Comparison of ENCODE assay signal across 8 cellular contexts in the genomic region with DNA sequence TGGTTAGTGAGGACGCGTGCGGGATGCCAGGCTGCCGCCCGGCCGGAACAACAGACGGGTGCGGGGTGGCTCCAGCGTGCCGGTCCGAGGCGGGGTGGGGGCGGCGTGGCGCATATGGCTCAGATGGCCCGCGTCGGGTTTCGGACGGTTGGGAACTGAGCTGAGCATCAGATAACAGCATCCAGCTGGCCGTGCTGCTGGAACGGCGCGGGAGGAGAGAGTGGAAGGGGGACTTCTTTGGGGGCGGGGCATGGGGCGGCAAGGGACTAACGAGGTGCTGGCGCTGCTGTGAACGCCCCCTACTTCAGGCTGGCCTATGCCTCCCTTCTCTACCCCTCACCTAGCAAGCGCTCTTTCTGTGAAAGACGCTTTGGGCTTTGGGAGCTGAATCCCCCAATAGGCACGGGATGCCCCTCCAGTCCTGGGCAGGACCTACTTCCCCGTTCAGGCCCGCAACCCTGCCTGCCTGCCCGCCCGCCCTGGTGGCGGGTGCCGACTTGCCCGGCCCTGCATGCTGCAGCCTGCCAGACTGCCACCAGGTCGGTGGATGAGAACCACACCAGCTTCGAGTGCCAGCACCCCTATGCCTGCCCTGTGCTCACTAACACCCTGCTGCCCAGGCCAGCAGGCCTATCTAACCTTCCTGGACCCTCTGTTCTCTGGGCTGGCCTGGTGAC. TPM values are rescaled to one million over a fixed set of nuclear protein-coding genes. Genes with fewer than 3 reads are reported as not detected.
DNase-seq lines count a peak whose midpoint lies in the region; ATAC-seq, FAIRE-seq and TF ChIP-seq lines count a peak whose summit lies in the region.

No MANE protein-coding gene starts in this region.

- peak; percentile 47 to 79 for DNase-seq in NCI-H526 (lab: John Stamatoyannopoulos, UW)
- no peak for DNase-seq in NCI-H526 treated with DMSO at 0.1 percent for 48 hours (lab: John Stamatoyannopoulos, UW)
- peak; percentile 66 to 80 (median 68) for DNase-seq in K562 (ENCODE audit: extremely low read depth in 1 of 4, low spot score in 3 of 4)
- DNase-seq in iPS-NIHi11 (ENCODE audit: low spot score): peak; percentile 52
- peak; percentile 40 for DNase-seq in stimulated activated CD4-positive, alpha-beta T cell treated with anti-CD3 and anti-CD28 coated beads, Interleukin-4, amount 100 ng/mL, for 24 hours

- H3K9me1 ChIP-seq in K562 (ENCODE audit: control insufficient read depth, insufficient read depth, low read length): peaks cover 4% of the 10 kb centered on the region

- peaks cover 9% of the 10 kb centered on the region; the same call in 2 of the 3 replicates for H3K36me3 ChIP-seq in K562 (ENCODE audit: control insufficient read depth, insufficient read depth, low read length)

- TF ChIP-seq RAD21 in K562 (CRISPR knock-in tag; conservative IDR thresholded peaks at IDR 0.05 in 1 of 2, IDR thresholded peaks at IDR 0.05 in 1 of 2): no peak

- intact Hi-C loops in K562 (cut with micrococcal nuclease): loop anchor here (2.0 kb wide), 1 partner anchor 103 kb away; no protein-coding TSS in a partner anchor

- H3K9ac ChIP-seq in K562 (ENCODE audit: insufficient read depth in 1 of 2, low read depth in 2 of 2, low read length in 2 of 2): peak overlapping the region; percentile 71 to 95

- H3K4me1 ChIP-seq in K562 (replicated peaks in 1 of 2; ENCODE audit: control insufficient read depth in 2 of 2, insufficient read depth in 2 of 2, low read length in 2 of 2): peaks cover 43 to 64% of the 10 kb centered on the region in 2 experiments

- peak overlapping the region; percentile 96 for H3K4me2 ChIP-seq in K562 (ENCODE audit: insufficient read depth, low read length)

- in situ Hi-C loops in K562 (cut with MboI): no loop called here

- no peaks in the 10 kb centered on the region for H4K20me1 ChIP-seq in K562 (replicated peaks; ENCODE audit: control insufficient read depth, insufficient read depth, low read length)

- peaks cover 23% of the 10 kb centered on the region for H3K79me2 ChIP-seq in K562 (ENCODE audit: control insufficient read depth, insufficient read depth, low read length)

- POLR2A ChIA-PET in K562 (lab: Yijun Ruan, JAX): interaction anchor here (0.6 to 2.4 kb wide), 9 partner anchors 10 to 266 kb away, joined by 3 to 16 read pairs (median 4); partner anchors contain the start of genes IP6K1, MST1R and UBA7

- H3K9me3 ChIP-seq in K562 (replicated peaks; ENCODE audit: control insufficient read depth, insufficient read depth, low read depth, low read length): no peaks in the 10 kb centered on the region

- no peak for TF ChIP-seq CTCF in K562 (IDR thresholded peaks at IDR 0.05 in 2 of 3, conservative IDR thresholded peaks at IDR 0.05 in 1 of 3; ENCODE audit: insufficient read depth in 2 of 3, low read depth in 1 of 3, low read length in 3 of 3)

- peak overlapping the region; percentile 82 for H3K4me3 ChIP-seq in K562

- TF ChIP-seq EP300 in K562 (IDR thresholded peaks at IDR 0.05; ENCODE audit: low read length): no peak

- no peak for FAIRE-seq in K562 (lab: Jason Lieb, UNC)

- peak overlapping the region; percentile 81 for H3K27ac ChIP-seq in K562 (ENCODE audit: extremely low read depth, low read depth, low read length)

- no peaks in the 10 kb centered on the region for H3K27me3 ChIP-seq in K562 (ENCODE audit: control insufficient read depth in 2 of 2, insufficient read depth in 2 of 2, low read length in 2 of 2)

- WGBS in K562 (ENCODE audit: insufficient coverage, low coverage, missing lambda C conversion rate): 16% methylated on average over 18 of the region's 41 CpGs

- no peak for TF ChIP-seq POLR2A in K562 (conservative IDR thresholded peaks at IDR 0.05)

- CTCF ChIA-PET in K562 (lab: Yijun Ruan, JAX; ENCODE audit: low intra/inter-chr PET ratio): no interaction called here

- TSS peak; percentile 64 for BruUV-seq in K562 (replicated peaks; lab: Mats Ljungman, UMichigan)

- H2AFZ ChIP-seq in K562 (ENCODE audit: low read depth, low read length): peak overlapping the region; percentile 88

- ATAC-seq in HG03342 (IDR thresholded peaks at IDR 0.05; ENCODE audit: unreplicated experiment): peak; percentile 6
- peak; percentile 22 for ATAC-seq in SK-N-SH treated with all-trans-retinoic acid at 6 μM for 48 hours
- ATAC-seq in K562: peak; percentile 48
- no peak for ATAC-seq in HG03439 (IDR thresholded peaks at IDR 0.05; ENCODE audit: unreplicated experiment)

RNA-seq across cellular contexts. Expression of gene INKA1, which starts 0.5 kb away (rescaled TPM):
- 1.3 and 12.1 TPM in 2 replicates for total RNA-seq in K562 (2011; cell fraction: chromatin; rRNA removed; ENCODE audit: low replicate concordance)
- 12.7 and 12.9 TPM in 2 replicates for total RNA-seq in K562 (2011; cell fraction: nucleolus; rRNA removed)
- total RNA-seq in K562 (2011; cell fraction: nucleoplasm; rRNA removed): 7.2 TPM in 2 replicates
- 13.6 and 13.9 TPM in 2 replicates for total RNA-seq in K562 (2014; rRNA removed)
- total RNA-seq in K562 (2014; rRNA removed; fragmentation: Illumina TruSeq; extraction: Trizol): 1.1 and 1.9 TPM in 2 replicates
- 6.7 and 7.6 TPM in 2 replicates for total RNA-seq in K562 (2015; rRNA removed; fragmentation: Illumina TruSeq; extraction: Trizol)
- total RNA-seq in K562 (2021): 11.1 and 11.2 TPM in 2 replicates
- polyA plus RNA-seq in K562 (2011; rRNA removed): 5.2 and 7.2 TPM in 2 replicates
- 7.5 and 29.7 TPM in 2 replicates for polyA plus RNA-seq in K562 (2011; cell fraction: cytosol; rRNA removed)
- 5.6 and 11.3 TPM in 2 replicates for polyA plus RNA-seq in K562 (2011; cell fraction: nucleus; rRNA removed)
- 9.2 and 11.0 TPM in 2 replicates for polyA plus RNA-seq in K562 (2012)
- 3.9 and 7.5 TPM in 2 replicates for polyA plus RNA-seq in K562 (2014; fragmentation: Illumina TruSeq; extraction: Trizol)
- 1 to 10 TPM in 1 of 2 experiments, under 1 TPM in 1; 0.55 to 1.2 TPM for polyA plus RNA-seq in K562 (2014; fragmentation: Nextera tagmentation; extraction: Ambion mirVana)
- 11.2 and 12.8 TPM in 2 replicates for polyA plus RNA-seq in K562 (2014; rRNA removed)
- polyA minus RNA-seq in K562 (2011; rRNA and poly(A)+ RNA removed): 2.6 and 5.5 TPM in 2 replicates
- polyA minus RNA-seq in K562 (2011; cell fraction: cytosol; rRNA and poly(A)+ RNA removed): 6.2 and 9.4 TPM in 2 replicates
- polyA minus RNA-seq in K562 (2011; cell fraction: nucleus; rRNA and poly(A)+ RNA removed): 10.9 and 11.8 TPM in 2 replicates

RNA-seq across cellular contexts. Expression of gene CDHR4, which starts 3.9 kb away (rescaled TPM):
- total RNA-seq in K562 (2011; cell fraction: chromatin; rRNA removed; ENCODE audit: low replicate concordance): 0.93 and 2.2 TPM in 2 replicates
- 0.79 and 1.0 TPM in 2 replicates for total RNA-seq in K562 (2011; cell fraction: nucleolus; rRNA removed)
- total RNA-seq in K562 (2011; cell fraction: nucleoplasm; rRNA removed): 1.3 and 1.5 TPM in 2 replicates
- not detected in 2 replicates for total RNA-seq in K562 (2014; rRNA removed)
- total RNA-seq in K562 (2014; rRNA removed; fragmentation: Illumina TruSeq; extraction: Trizol): not detected in 2 replicates
- total RNA-seq in K562 (2015; rRNA removed; fragmentation: Illumina TruSeq; extraction: Trizol): not detected in 2 replicates
- total RNA-seq in K562 (2021): not detected in 2 replicates
- 0.21 and 0.27 TPM in 2 replicates for polyA plus RNA-seq in K562 (2011; rRNA removed)
- polyA plus RNA-seq in K562 (2011; cell fraction: cytosol; rRNA removed): 0.16 and 0.22 TPM in 2 replicates
- 1.6 and 4.2 TPM in 2 replicates for polyA plus RNA-seq in K562 (2011; cell fraction: nucleus; rRNA removed)
- 0.16 and 0.21 TPM in 2 replicates for polyA plus RNA-seq in K562 (2012)
- 0.11 TPM in 1 of 2 replicates, not detected in the other for polyA plus RNA-seq in K562 (2014; fragmentation: Illumina TruSeq; extraction: Trizol)
- not detected for polyA plus RNA-seq in K562 (2014; fragmentation: Nextera tagmentation; extraction: Ambion mirVana)
- 0.28 TPM in 1 of 2 replicates, not detected in the other for polyA plus RNA-seq in K562 (2014; rRNA removed)
- polyA minus RNA-seq in K562 (2011; rRNA and poly(A)+ RNA removed): not detected in 2 replicates
- polyA minus RNA-seq in K562 (2011; cell fraction: cytosol; rRNA and poly(A)+ RNA removed): not detected in 2 replicates
- polyA minus RNA-seq in K562 (2011; cell fraction: nucleus; rRNA and poly(A)+ RNA removed): 0.54 and 0.56 TPM in 2 replicates

RNA-seq across cellular contexts. Expression of gene UBA7, which starts 10.2 kb away (rescaled TPM):
- total RNA-seq in K562 (2011; cell fraction: chromatin; rRNA removed; ENCODE audit: low replicate concordance): 11.3 and 29.1 TPM in 2 replicates
- 14.5 and 19.2 TPM in 2 replicates for total RNA-seq in K562 (2011; cell fraction: nucleolus; rRNA removed)
- 10.7 and 13.9 TPM in 2 replicates for total RNA-seq in K562 (2011; cell fraction: nucleoplasm; rRNA removed)
- total RNA-seq in K562 (2014; rRNA removed) (2.0 and 2.6 TPM in 2 replicates), K562 (2014; rRNA removed; fragmentation: Illumina TruSeq; extraction: Trizol) (0.57 and 0.80 TPM in 2 replicates), K562 (2015; rRNA removed; fragmentation: Illumina TruSeq; extraction: Trizol) (2.5 and 3.0 TPM in 2 replicates), K562 (2021) (3.3 and 3.7 TPM in 2 replicates)
- polyA plus RNA-seq in K562 (2011; rRNA removed) (2.2 and 3.8 TPM in 2 replicates), K562 (2014; fragmentation: Illumina TruSeq; extraction: Trizol) (1.7 and 1.8 TPM in 2 replicates), K562 (2014; fragmentation: Nextera tagmentation; extraction: Ambion mirVana) (under 1 TPM; 0.17 to 0.80 TPM), K562 (2014; rRNA removed) (2.0 and 3.3 TPM in 2 replicates)
- polyA plus RNA-seq in K562 (2011; cell fraction: cytosol; rRNA removed): 1.9 and 3.0 TPM in 2 replicates
- polyA plus RNA-seq in K562 (2011; cell fraction: nucleus; rRNA removed): 48.0 and 51.2 TPM in 2 replicates
- polyA plus RNA-seq in K562 (2012): 7.0 and 27.5 TPM in 2 replicates
- polyA minus RNA-seq in K562 (2011; rRNA and poly(A)+ RNA removed): 2.1 and 2.6 TPM in 2 replicates
- polyA minus RNA-seq in K562 (2011; cell fraction: cytosol; rRNA and poly(A)+ RNA removed): 1.8 TPM in 1 of 2 replicates, not detected in the other
- 10.2 and 12.9 TPM in 2 replicates for polyA minus RNA-seq in K562 (2011; cell fraction: nucleus; rRNA and poly(A)+ RNA removed)

RNA-seq across cellular contexts. Expression of gene IP6K1, which starts 17.3 kb away (rescaled TPM):
- 68.0 and 181 TPM in 2 replicates for total RNA-seq in K562 (2011; cell fraction: chromatin; rRNA removed; ENCODE audit: low replicate concordance)
- total RNA-seq in K562 (2011; cell fraction: nucleolus; rRNA removed): 71.4 and 81.3 TPM in 2 replicates
- 41.8 and 80.9 TPM in 2 replicates for total RNA-seq in K562 (2011; cell fraction: nucleoplasm; rRNA removed)
- total RNA-seq in K562 (2014; rRNA removed): 13.1 and 18.2 TPM in 2 replicates
- 7.9 and 10.5 TPM in 2 replicates for total RNA-seq in K562 (2014; rRNA removed; fragmentation: Illumina TruSeq; extraction: Trizol)
- total RNA-seq in K562 (2015; rRNA removed; fragmentation: Illumina TruSeq; extraction: Trizol): 12.0 and 12.9 TPM in 2 replicates
- total RNA-seq in K562 (2021): 29.2 and 31.2 TPM in 2 replicates
- 27.9 and 31.5 TPM in 2 replicates for polyA plus RNA-seq in K562 (2011; rRNA removed)
- polyA plus RNA-seq in K562 (2011; cell fraction: cytosol; rRNA removed): 18.1 and 28.3 TPM in 2 replicates
- polyA plus RNA-seq in K562 (2011; cell fraction: nucleus; rRNA removed): 20.1 and 35.9 TPM in 2 replicates
- 16.9 and 19.5 TPM in 2 replicates for polyA plus RNA-seq in K562 (2012)
- polyA plus RNA-seq in K562 (2014; fragmentation: Illumina TruSeq; extraction: Trizol): 13.4 and 16.4 TPM in 2 replicates
- 1 to 10 TPM in 1 of 2 experiments, under 1 TPM in 1; 0.46 to 1.9 TPM for polyA plus RNA-seq in K562 (2014; fragmentation: Nextera tagmentation; extraction: Ambion mirVana)
- 15.4 and 15.6 TPM in 2 replicates for polyA plus RNA-seq in K562 (2014; rRNA removed)
- polyA minus RNA-seq in K562 (2011; rRNA and poly(A)+ RNA removed): 34.2 and 41.7 TPM in 2 replicates
- 28.8 and 32.4 TPM in 2 replicates for polyA minus RNA-seq in K562 (2011; cell fraction: cytosol; rRNA and poly(A)+ RNA removed)
- polyA minus RNA-seq in K562 (2011; cell fraction: nucleus; rRNA and poly(A)+ RNA removed): 12.5 and 13.9 TPM in 2 replicates

RNA-seq across cellular contexts. Expression of gene TRAIP, which starts 52.8 kb away (rescaled TPM):
- total RNA-seq in K562 (2011; cell fraction: chromatin; rRNA removed; ENCODE audit: low replicate concordance): 34.3 and 75.0 TPM in 2 replicates
- 42.7 and 43.7 TPM in 2 replicates for total RNA-seq in K562 (2011; cell fraction: nucleolus; rRNA removed)
- 45.4 and 49.5 TPM in 2 replicates for total RNA-seq in K562 (2011; cell fraction: nucleoplasm; rRNA removed)
- total RNA-seq in K562 (2014; rRNA removed) (16.3 and 17.6 TPM in 2 replicates), K562 (2014; rRNA removed; fragmentation: Illumina TruSeq; extraction: Trizol) (12.3 and 14.3 TPM in 2 replicates), K562 (2015; rRNA removed; fragmentation: Illumina TruSeq; extraction: Trizol) (14.6 and 17.3 TPM in 2 replicates), K562 (2021) (20.2 and 24.7 TPM in 2 replicates)
- polyA plus RNA-seq in K562 (2011; rRNA removed) (19.7 and 24.7 TPM in 2 replicates), K562 (2014; fragmentation: Illumina TruSeq; extraction: Trizol) (20.4 and 21.2 TPM in 2 replicates), K562 (2014; fragmentation: Nextera tagmentation; extraction: Ambion mirVana) (10 to 100 TPM; 37.5 to 38.6 TPM), K562 (2014; rRNA removed) (17.8 and 23.0 TPM in 2 replicates)
- polyA plus RNA-seq in K562 (2011; cell fraction: cytosol; rRNA removed): 16.5 and 19.4 TPM in 2 replicates
- polyA plus RNA-seq in K562 (2011; cell fraction: nucleus; rRNA removed): 102 and 132 TPM in 2 replicates
- 15.0 and 20.5 TPM in 2 replicates for polyA plus RNA-seq in K562 (2012)
- 19.3 and 27.0 TPM in 2 replicates for polyA minus RNA-seq in K562 (2011; rRNA and poly(A)+ RNA removed)
- 9.0 and 12.7 TPM in 2 replicates for polyA minus RNA-seq in K562 (2011; cell fraction: cytosol; rRNA and poly(A)+ RNA removed)
- polyA minus RNA-seq in K562 (2011; cell fraction: nucleus; rRNA and poly(A)+ RNA removed): 19.9 and 23.3 TPM in 2 replicates
